Comparison of ENCODE assay signal across 1 cellular context in genomic region chrX:41334866-41335589, GRCh38.
TF ChIP-seq lines count a peak whose summit lies in the region.

No MANE protein-coding gene starts in this region.

TF ChIP-seq in K562, 482 proteins besides CTCF, POLR2A, EP300 and RAD21 (continued from another document and continues in another):
- TF ChIP-seq MCM2 (IDR thresholded peaks at IDR 0.05; ENCODE audit: low read depth) (no peak), ARID4B (CRISPR knock-in tag; IDR thresholded peaks at IDR 0.05) (no peak), ZNF668 (CRISPR knock-in tag; IDR thresholded peaks at IDR 0.05) (no peak), CBX8 (IDR thresholded peaks at IDR 0.05; ENCODE audit: borderline replicate concordance, extremely low read depth, low read depth, low read length, poor library complexity, severe bottlenecking) (no peak), MBD1 (CRISPR knock-in tag; IDR thresholded peaks at IDR 0.05) (no peak), ZNF318 (IDR thresholded peaks at IDR 0.05; ENCODE audit: borderline replicate concordance in 1 of 2, low read depth in 1 of 2) (no peak), LCOR (CRISPR knock-in tag; IDR thresholded peaks at IDR 0.05) (no peak), PHF20 (IDR thresholded peaks at IDR 0.05; ENCODE audit: partially characterized antibody) (no peak), NBN (IDR thresholded peaks at IDR 0.05; ENCODE audit: low read depth) (no peak), MAFG (tag; conservative IDR thresholded peaks at IDR 0.05) (no peak), ARID1B (IDR thresholded peaks at IDR 0.05) (no peak), IRF2 (CRISPR knock-in tag; IDR thresholded peaks at IDR 0.05) (no peak), ZNF449 (CRISPR knock-in tag; IDR thresholded peaks at IDR 0.05) (no peak), GABPA (tag; conservative IDR thresholded peaks at IDR 0.05; ENCODE audit: low read depth) (peak; percentile 79), HMGN3 (IDR thresholded peaks at IDR 0.05; ENCODE audit: borderline replicate concordance, extremely low read depth, insufficient read length, low read depth, low read length) (peak; percentile 2), JUN (IDR thresholded peaks at IDR 0.05; ENCODE audit: borderline replicate concordance, low read depth, low read length) (no peak), JUN (CRISPR knock-in tag; IDR thresholded peaks at IDR 0.05; ENCODE audit: borderline replicate concordance) (no peak), GABPB2 (CRISPR knock-in tag; conservative IDR thresholded peaks at IDR 0.05) (no peak), ZBTB43 (CRISPR knock-in tag; IDR thresholded peaks at IDR 0.05) (no peak), SMARCE1 (IDR thresholded peaks at IDR 0.05) (no peak), ZEB2 (IDR thresholded peaks at IDR 0.05) (no peak), ZNF766 (CRISPR knock-in tag; conservative IDR thresholded peaks at IDR 0.05) (no peak), RB1 (IDR thresholded peaks at IDR 0.05; ENCODE audit: low read depth) (no peak), RBBP5 (IDR thresholded peaks at IDR 0.05; ENCODE audit: borderline replicate concordance, insufficient read depth, low read length, poor library complexity, severe bottlenecking) (peak; percentile 7), SREBF1 (IDR thresholded peaks at IDR 0.05; ENCODE audit: borderline replicate concordance, low read depth, low read length) (no peak), CBX1 (IDR thresholded peaks at IDR 0.05; ENCODE audit: low read depth) (peak; percentile 12; the same call in 1 of the 2 replicates), BRCA1 (IDR thresholded peaks at IDR 0.05) (no peak), BRCA1 (CRISPR knock-in tag; IDR thresholded peaks at IDR 0.05) (no peak), POLR2AphosphoS5 (IDR thresholded peaks at IDR 0.05; ENCODE audit: control insufficient read depth, insufficient read depth, low read depth, low read length) (0 out of 2 replicates have a peak, but pooled peaks have one; percentile 37), CREM (IDR thresholded peaks at IDR 0.05; ENCODE audit: low read depth) (peak; percentile 47), ELF4 (CRISPR knock-in tag; IDR thresholded peaks at IDR 0.05) (no peak), SLC30A9 (CRISPR knock-in tag; IDR thresholded peaks at IDR 0.05) (no peak)
